In genomic region chr22:30307026-30307574, GRCh38 we compare ENCODE assay signal across 12 cellular contexts. TPM values are rescaled to one million over a fixed set of nuclear protein-coding genes. Genes with fewer than 3 reads are reported as not detected.
DNase-seq lines count a peak whose midpoint lies in the region; ATAC-seq and TF ChIP-seq lines count a peak whose summit lies in the region.
"Had no signal": no experiment of that assay in that cellular context is flagged by ENCODE, and none has a peak within 500 bp of the region (broad histone marks: within the 10 kb centered on the region; RNA-seq: fewer than 3 reads in every experiment).

No MANE protein-coding gene starts in this region.

- H3K27ac ChIP-seq in lower lobe of right lung (peak overlapping the region; percentile 91), tibial artery (peak overlapping the region; percentile 66 to 68), right lobe of liver (peak overlapping the region in 1 of 3 donors; percentile 44)

- H3K4me1 ChIP-seq in lower lobe of right lung (peaks cover 100% of the 10 kb centered on the region), tibial artery (peaks cover 16 to 100% (median 88%) of the 10 kb centered on the region in 4 donors), right lobe of liver (peaks cover 2 to 73% (median 17%) of the 10 kb centered on the region in 4 donors)

- H3K4me1 Mint-ChIP-seq in activated naive CD4-positive, alpha-beta T cell treated with anti-CD3 and anti-CD28 coated beads, Interleukin-2, amount 50 U/mL, for 24 hours: peaks cover 99% of the 10 kb centered on the region
- H3K4me1 Mint-ChIP-seq in activated CD8-positive, alpha-beta T cell treated with anti-CD3 and anti-CD28 coated beads for 36 hours (ENCODE audit: low read depth): peaks cover 95% of the 10 kb centered on the region

- no peaks in the 10 kb centered on the region for H3K27me3 ChIP-seq in lower lobe of right lung (ENCODE audit: low read depth)
- H3K27me3 ChIP-seq in tibial artery: no peaks in the 10 kb centered on the region
- H3K27me3 ChIP-seq in right lobe of liver: no peaks in the 10 kb centered on the region

- no peaks in the 10 kb centered on the region for H3K9me3 Mint-ChIP-seq in activated naive CD4-positive, alpha-beta T cell treated with anti-CD3 and anti-CD28 coated beads, Interleukin-2, amount 50 U/mL, for 24 hours
- no peaks in the 10 kb centered on the region for H3K9me3 Mint-ChIP-seq in activated CD8-positive, alpha-beta T cell treated with anti-CD3 and anti-CD28 coated beads for 36 hours

- H3K36me3 Mint-ChIP-seq in activated naive CD4-positive, alpha-beta T cell treated with anti-CD3 and anti-CD28 coated beads, Interleukin-2, amount 50 U/mL, for 24 hours: peaks cover 3% of the 10 kb centered on the region
- peaks cover 6% of the 10 kb centered on the region for H3K36me3 Mint-ChIP-seq in activated CD8-positive, alpha-beta T cell treated with anti-CD3 and anti-CD28 coated beads for 36 hours (ENCODE audit: low read depth)

- no peaks in the 10 kb centered on the region for H3K27me3 Mint-ChIP-seq in activated naive CD4-positive, alpha-beta T cell treated with anti-CD3 and anti-CD28 coated beads, Interleukin-2, amount 50 U/mL, for 24 hours
- no peaks in the 10 kb centered on the region for H3K27me3 Mint-ChIP-seq in activated CD8-positive, alpha-beta T cell treated with anti-CD3 and anti-CD28 coated beads for 36 hours

- no peak for DNase-seq in activated naive CD4-positive, alpha-beta T cell (lab: John Stamatoyannopoulos, UW)
- no peak for DNase-seq in activated CD8-positive, alpha-beta T cell treated with anti-CD3 and anti-CD28 coated beads for 36 hours
- DNase-seq in lower lobe of right lung (no peak), tibial artery (no peak), NCI-H226 (no peak), right lobe of liver (no peak)
- DNase-seq: stimulated activated CD8-positive, alpha-beta memory T cell treated with anti-CD3 and anti-CD28 coated beads, Interleukin-4, amount 100 ng/mL, for 48 hours had no signal

- intact Hi-C loops in activated CD8-positive, alpha-beta T cell treated with anti-CD3 and anti-CD28 coated beads for 36 hours (cut with micrococcal nuclease): no loop called here
- intact Hi-C loops in lower lobe of right lung (cut with DNase I): no loop called here
- intact Hi-C loops in tibial artery (cut with DNase I; ENCODE audit: low total_unique reads): no loop called here
- intact Hi-C loops in right lobe of liver (cut with DNase I): no loop called here

- H3K27ac Mint-ChIP-seq in activated naive CD4-positive, alpha-beta T cell treated with anti-CD3 and anti-CD28 coated beads, Interleukin-2, amount 50 U/mL, for 24 hours: peak overlapping the region; percentile 90
- peak overlapping the region; percentile 96 for H3K27ac Mint-ChIP-seq in activated CD8-positive, alpha-beta T cell treated with anti-CD3 and anti-CD28 coated beads for 36 hours

- H3K4me3 Mint-ChIP-seq in activated naive CD4-positive, alpha-beta T cell treated with anti-CD3 and anti-CD28 coated beads, Interleukin-2, amount 50 U/mL, for 24 hours: peak overlapping the region; percentile 82
- peak overlapping the region; percentile 67 for H3K4me3 Mint-ChIP-seq in activated CD8-positive, alpha-beta T cell treated with anti-CD3 and anti-CD28 coated beads for 36 hours

- POLR2A ChIA-PET in activated CD8-positive, alpha-beta T cell treated with anti-CD3 and anti-CD28 coated beads for 36 hours (lab: Charles Lee): interaction anchor here (1.1 to 1.9 kb wide), 4 partner anchors 16 to 90 kb away, joined by 4 to 6 read pairs (median 4); partner anchors contain the start of gene SEC14L2

- WGBS in right lobe of liver (ENCODE audit: insufficient coverage, low coverage, low lambda C conversion rate, missing lambda C conversion rate): 84% methylated on average over 3 of the region's 5 CpGs

- H3K36me3 ChIP-seq in lower lobe of right lung: peaks cover 11% of the 10 kb centered on the region
- peaks cover 4 to 15% (median 10%) of the 10 kb centered on the region in 3 donors for H3K36me3 ChIP-seq in tibial artery
- peaks cover 0 to 12% (median 0%) of the 10 kb centered on the region in 4 donors for H3K36me3 ChIP-seq in right lobe of liver

- TF ChIP-seq POLR2A in right lobe of liver (IDR thresholded peaks at IDR 0.05): no peak

- no peak overlapping the region for H3K4me3 ChIP-seq in lower lobe of right lung
- no peak overlapping the region for H3K4me3 ChIP-seq in tibial artery
- no peak overlapping the region for H3K4me3 ChIP-seq in right lobe of liver

- no peak for TF ChIP-seq CTCF in activated CD8-positive, alpha-beta T cell treated with anti-CD3 and anti-CD28 coated beads for 36 hours (IDR thresholded peaks at IDR 0.05)
- TF ChIP-seq CTCF in lower lobe of right lung (IDR thresholded peaks at IDR 0.05) (no peak), tibial artery (IDR thresholded peaks at IDR 0.05) (no peak), right lobe of liver (IDR thresholded peaks at IDR 0.05) (no peak)

- H3K9me3 ChIP-seq in lower lobe of right lung: no peaks in the 10 kb centered on the region
- H3K9me3 ChIP-seq in tibial artery: no peaks in the 10 kb centered on the region
- no peaks in the 10 kb centered on the region for H3K9me3 ChIP-seq in right lobe of liver

- ATAC-seq in activated CD8-positive, alpha-beta T cell treated with anti-CD3 and anti-CD28 coated beads for 36 hours: no peak
- ATAC-seq in lower lobe of right lung (no peak), right lobe of liver (no peak), GM19452 (IDR thresholded peaks at IDR 0.05; ENCODE audit: unreplicated experiment) (no peak)
- ATAC-seq: sciatic nerve had no signal

- CTCF ChIA-PET in activated CD8-positive, alpha-beta T cell treated with anti-CD3 and anti-CD28 coated beads for 36 hours (lab: Charles Lee): interaction anchor here (0.9 to 9.5 kb wide), 4 partner anchors 11 to 80 kb away, joined by 3 to 81 read pairs (median 4); partner anchors contain the start of genes CASTOR1 and RNF215

RNA-seq across cellular contexts. Expression of gene CASTOR1, which starts 17.8 kb away (rescaled TPM):
- 1 to 10 TPM; 4.2 to 5.1 TPM for total RNA-seq in activated CD8-positive, alpha-beta T cell treated with anti-CD3 and anti-CD28 coated beads for 36 hours
- total RNA-seq in lower lobe of right lung (16.2 TPM), right lobe of liver (1 to 10 TPM in 5 of 6 experiments, under 1 TPM in 1; 0.86 to 8.6 (median 4.0) TPM)

RNA-seq across cellular contexts. Expression of gene TBC1D10A, which starts 19.6 kb away (rescaled TPM):
- 10 to 100 TPM; 20.5 to 21.1 TPM for total RNA-seq in activated CD8-positive, alpha-beta T cell treated with anti-CD3 and anti-CD28 coated beads for 36 hours
- total RNA-seq in lower lobe of right lung (27.4 TPM), right lobe of liver (10 to 100 TPM in 3 of 6 experiments, 1 to 10 TPM in 3; 6.6 to 12.6 (median 10.0) TPM)

RNA-seq across cellular contexts. Expression of gene OSM, which starts 40.4 kb away (rescaled TPM):
- total RNA-seq in activated CD8-positive, alpha-beta T cell treated with anti-CD3 and anti-CD28 coated beads for 36 hours: 10 to 100 TPM; 44.3 to 45.7 TPM
- total RNA-seq in lower lobe of right lung: 1.1 TPM
- total RNA-seq in right lobe of liver: under 1 TPM in 4 of 6 experiments, not detected in 2; 0.10 to 0.75 (median 0.19) TPM
- total RNA-seq: fibroblast of lung, RPMI7951 had no signal

RNA-seq across cellular contexts. Expression of gene SF3A1, which starts 49.6 kb away (rescaled TPM):
- 100 to 1,000 TPM; 252 to 262 TPM for total RNA-seq in activated CD8-positive, alpha-beta T cell treated with anti-CD3 and anti-CD28 coated beads for 36 hours
- 162 TPM for total RNA-seq in lower lobe of right lung
- total RNA-seq in right lobe of liver: 10 to 100 TPM; 42.6 to 72.8 (median 66.5) TPM

RNA-seq across cellular contexts. Expression of gene CCDC157, which starts 49.7 kb away (rescaled TPM):
- 1 to 10 TPM; 2.2 to 2.4 TPM for total RNA-seq in activated CD8-positive, alpha-beta T cell treated with anti-CD3 and anti-CD28 coated beads for 36 hours
- total RNA-seq in lower lobe of right lung (5.2 TPM), right lobe of liver (1 to 10 TPM in 3 of 6 experiments, under 1 TPM in 3; 0.54 to 2.9 (median 0.86) TPM)

Comparison
In these comparisons a context has a peak if more than half of its experiments do, and no peak if none do; other contexts are left out.
1. RNA of gene OSM, which starts 40.4 kb away (total RNA-seq): 44.3 to 45.7 TPM in activated CD8-positive, alpha-beta T cell treated with anti-CD3 and anti-CD28 coated beads for 36 hours; 1.1 TPM in lower lobe of right lung (single experiment) and 0.10 to 0.75 TPM in right lobe of liver; every median in the first group is over 10 times any median in the second.